In the genomic region with DNA sequence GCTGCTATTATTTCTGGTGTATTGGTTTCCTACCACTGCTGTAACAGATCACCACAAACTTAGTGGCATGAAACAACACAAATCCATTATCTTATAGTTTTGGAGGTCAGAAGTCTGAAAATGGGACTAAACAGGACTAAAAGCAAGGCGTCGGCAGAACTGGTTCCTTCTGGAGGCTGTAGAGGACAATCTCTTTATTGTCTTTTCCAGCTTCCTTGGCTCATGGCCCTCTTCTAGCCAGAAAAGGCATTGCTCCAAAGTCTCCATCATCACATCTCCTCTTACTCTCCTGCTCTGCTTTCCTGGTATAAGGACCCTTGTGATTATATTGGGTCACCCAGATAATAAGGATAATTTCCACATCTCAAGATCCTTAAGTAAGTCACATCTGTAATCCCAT, we compare ENCODE assay signal across 18 cellular contexts.
"Had no signal": no experiment of that assay in that cellular context is flagged by ENCODE, and none has a peak within 500 bp of the region (broad histone marks: within the 10 kb centered on the region; RNA-seq: fewer than 3 reads in every experiment).

No MANE protein-coding gene starts in this region.

- H3K4me3 ChIP-seq: K562 had no signal

- ATAC-seq: K562, T-cell had no signal

- H3K9me3 ChIP-seq: SK-N-SH had no signal

- H3K27ac ChIP-seq: HL-60, KMS-11, RWPE1 had no signal

- DNase-seq: Kasumi-1, MM.1S, NCI-H1092 treated with DMSO at 0.1 percent for 48 hours, NCI-H1436 treated with DMSO at 0.1 percent for 48 hours, NCI-H1694 treated with DMSO at 0.1 percent for 48 hours, NCI-H1930, NCI-H2081, NCI-H2107, NCI-H2227 treated with DMSO at 0.1 percent for 48 hours, NCI-H526, SHP77, SK-N-SH, SW 1271, T-cell had no signal
